15 cellular contexts compared by ENCODE assay signal in genomic region chr1:6083801-6084467, GRCh38. TPM values are rescaled to one million over a fixed set of nuclear protein-coding genes. Genes with fewer than 3 reads are reported as not detected.
DNase-seq lines count a peak whose midpoint lies in the region; ATAC-seq, FAIRE-seq and TF ChIP-seq lines count a peak whose summit lies in the region.
"Had no signal": no experiment of that assay in that cellular context is flagged by ENCODE, and none has a peak within 500 bp of the region (broad histone marks: within the 10 kb centered on the region; RNA-seq: fewer than 3 reads in every experiment).

No MANE protein-coding gene starts in this region.

- no peaks in the 10 kb centered on the region for H3K4me1 Mint-ChIP-seq in activated CD4-positive, alpha-beta memory T cell treated with anti-CD3 and anti-CD28 coated beads for 36 hours (ENCODE audit: low read depth)
- H3K4me1 Mint-ChIP-seq in activated CD4-positive, alpha-beta memory T cell treated with anti-CD3 and anti-CD28 coated beads, Interleukin-2, amount 10 ng/mL, durations not matched to agents 7 days and 5 days = no peaks in the 10 kb centered on the region
- H3K4me1 Mint-ChIP-seq in astrocyte (ENCODE audit: low read depth, unreplicated experiment) = peaks cover 9% of the 10 kb centered on the region

- H3K9me3 ChIP-seq in astrocyte (ENCODE audit: insufficient read depth, low read depth, low read length) (no peaks in the 10 kb centered on the region), tibial nerve (no peaks in the 10 kb centered on the region)
- H3K9me3 ChIP-seq: thyroid gland had no signal

- no peak for DNase-seq in activated CD4-positive, alpha-beta memory T cell treated with anti-CD3 and anti-CD28 coated beads for 36 hours
- no peak for DNase-seq in activated CD4-positive, alpha-beta memory T cell treated with anti-CD3 and anti-CD28 coated beads, Interleukin-2, amount 10 ng/mL, durations not matched to agents 7 days and 5 days
- DNase-seq in astrocyte (ENCODE audit: low read depth) (peak; percentile 37), tibial nerve (ENCODE audit: low spot score in 2 of 2) (no peak), NCI-H510A (lab: John Stamatoyannopoulos, UW) (no peak), RKO (ENCODE audit: low spot score) (no peak)
- DNase-seq: activated naive CD8-positive, alpha-beta T cell treated with anti-CD3 and anti-CD28 coated beads, Interleukin-2, amount 50 U/mL, for 24 hours; DMS153; effector CD4-positive, alpha-beta T cell; left cardiac atrium; thyroid gland had no signal

- H3K4me3 ChIP-seq in astrocyte (ENCODE audit: insufficient read depth, low read depth, low read length) (no peak overlapping the region), tibial nerve (no peak overlapping the region)
- H3K4me3 ChIP-seq: thyroid gland had no signal

- TF ChIP-seq EP300 in tibial nerve (IDR thresholded peaks at IDR 0.05) = no peak

- POLR2A ChIA-PET in activated CD4-positive, alpha-beta memory T cell treated with anti-CD3 and anti-CD28 coated beads for 36 hours (lab: Charles Lee) = no interaction called here
- POLR2A ChIA-PET in activated CD4-positive, alpha-beta memory T cell treated with anti-CD3 and anti-CD28 coated beads, Interleukin-2, amount 10 ng/mL, durations not matched to agents 7 days and 5 days (lab: Charles Lee) = interaction anchor here (1.2 kb wide), 1 partner anchor 11 kb away, joined by 3 read pairs; no protein-coding TSS in a partner anchor

- no peaks in the 10 kb centered on the region for H3K9me3 Mint-ChIP-seq in activated CD4-positive, alpha-beta memory T cell treated with anti-CD3 and anti-CD28 coated beads for 36 hours
- no peaks in the 10 kb centered on the region for H3K9me3 Mint-ChIP-seq in activated CD4-positive, alpha-beta memory T cell treated with anti-CD3 and anti-CD28 coated beads, Interleukin-2, amount 10 ng/mL, durations not matched to agents 7 days and 5 days
- H3K9me3 Mint-ChIP-seq in astrocyte (ENCODE audit: unreplicated experiment) = no peaks in the 10 kb centered on the region
- H3K9me3 Mint-ChIP-seq: activated naive CD8-positive, alpha-beta T cell treated with anti-CD3 and anti-CD28 coated beads, Interleukin-2, amount 50 U/mL, for 24 hours; neural crest cell had no signal

- no peaks in the 10 kb centered on the region for H3K27me3 Mint-ChIP-seq in activated CD4-positive, alpha-beta memory T cell treated with anti-CD3 and anti-CD28 coated beads for 36 hours
- no peaks in the 10 kb centered on the region for H3K27me3 Mint-ChIP-seq in activated CD4-positive, alpha-beta memory T cell treated with anti-CD3 and anti-CD28 coated beads, Interleukin-2, amount 10 ng/mL, durations not matched to agents 7 days and 5 days
- H3K27me3 Mint-ChIP-seq in astrocyte (ENCODE audit: low read depth, unreplicated experiment) = peaks cover 30% of the 10 kb centered on the region
- H3K27me3 Mint-ChIP-seq: activated naive CD8-positive, alpha-beta T cell treated with anti-CD3 and anti-CD28 coated beads, Interleukin-2, amount 50 U/mL, for 24 hours had no signal

- H3K36me3 Mint-ChIP-seq in activated CD4-positive, alpha-beta memory T cell treated with anti-CD3 and anti-CD28 coated beads for 36 hours = peaks cover 36% of the 10 kb centered on the region
- H3K36me3 Mint-ChIP-seq in activated CD4-positive, alpha-beta memory T cell treated with anti-CD3 and anti-CD28 coated beads, Interleukin-2, amount 10 ng/mL, durations not matched to agents 7 days and 5 days (ENCODE audit: low read depth) = peaks cover 53% of the 10 kb centered on the region
- no peaks in the 10 kb centered on the region for H3K36me3 Mint-ChIP-seq in astrocyte (ENCODE audit: low read depth, unreplicated experiment)

- 43 to 53% methylated on average over 10 to 12 of the region's 12 CpGs for WGBS in tibial nerve, 2 donors

- peak overlapping the region; percentile 43 for H2AFZ ChIP-seq in astrocyte (ENCODE audit: low read depth, low read length)

- peak overlapping the region; percentile 5 for H3K27ac Mint-ChIP-seq in activated CD4-positive, alpha-beta memory T cell treated with anti-CD3 and anti-CD28 coated beads for 36 hours
- H3K27ac Mint-ChIP-seq in activated CD4-positive, alpha-beta memory T cell treated with anti-CD3 and anti-CD28 coated beads, Interleukin-2, amount 10 ng/mL, durations not matched to agents 7 days and 5 days = no peak overlapping the region
- no peak overlapping the region for H3K27ac Mint-ChIP-seq in astrocyte (ENCODE audit: unreplicated experiment)
- H3K27ac Mint-ChIP-seq: activated naive CD8-positive, alpha-beta T cell treated with anti-CD3 and anti-CD28 coated beads, Interleukin-2, amount 50 U/mL, for 24 hours had no signal

- H3K27ac ChIP-seq in astrocyte (ENCODE audit: low read depth, low read length) = no peak overlapping the region
- peak overlapping the region; percentile 46 for H3K27ac ChIP-seq in layer of hippocampus (ENCODE audit: low read depth, low read length)
- H3K27ac ChIP-seq in tibial nerve = peak overlapping the region in 3 of 4 donors; percentile 38 to 74 (median 38)
- H3K27ac ChIP-seq: thyroid gland had no signal

- no peak overlapping the region for H3K9ac ChIP-seq in astrocyte (ENCODE audit: low read length)

- H3K79me2 ChIP-seq in astrocyte (ENCODE audit: insufficient read depth, low read length) = no peaks in the 10 kb centered on the region

- FAIRE-seq in astrocyte (lab: Jason Lieb, UNC) = no peak
- FAIRE-seq: A204.1 had no signal

- CTCF ChIA-PET in activated CD4-positive, alpha-beta memory T cell treated with anti-CD3 and anti-CD28 coated beads for 36 hours (lab: Charles Lee) = no interaction called here
- CTCF ChIA-PET in activated CD4-positive, alpha-beta memory T cell treated with anti-CD3 and anti-CD28 coated beads, Interleukin-2, amount 10 ng/mL, durations not matched to agents 7 days and 5 days (lab: Charles Lee) = interaction anchor here (1.0 kb wide), 1 partner anchor 31 kb away, joined by 3 read pairs; no protein-coding TSS in a partner anchor

- H3K4me1 ChIP-seq in astrocyte (ENCODE audit: insufficient read depth, low read length) = peaks cover 3% of the 10 kb centered on the region
- peaks cover 0 to 28% (median 13%) of the 10 kb centered on the region in 4 donors for H3K4me1 ChIP-seq in tibial nerve
- H3K4me1 ChIP-seq: thyroid gland had no signal

- peaks cover 12% of the 10 kb centered on the region for H3K27me3 ChIP-seq in astrocyte (ENCODE audit: insufficient read depth, low read length)
- H3K27me3 ChIP-seq in layer of hippocampus (ENCODE audit: control insufficient read depth, insufficient read depth, low read length) = no peaks in the 10 kb centered on the region
- no peaks in the 10 kb centered on the region for H3K27me3 ChIP-seq in tibial nerve
- H3K27me3 ChIP-seq: thyroid gland had no signal

- H3K36me3 ChIP-seq in astrocyte (ENCODE audit: insufficient read depth, low read length) = no peaks in the 10 kb centered on the region
- H3K36me3 ChIP-seq in tibial nerve = no peaks in the 10 kb centered on the region
- H3K36me3 ChIP-seq: thyroid gland had no signal

- H3K4me2 ChIP-seq in astrocyte (ENCODE audit: low read length) = peak overlapping the region; percentile 37

- TF ChIP-seq POLR2A in tibial nerve (IDR thresholded peaks at IDR 0.05) = no peak

- H4K20me1 ChIP-seq in astrocyte (ENCODE audit: insufficient read depth, low read length) = no peaks in the 10 kb centered on the region

- no peak overlapping the region for H3K4me3 Mint-ChIP-seq in activated CD4-positive, alpha-beta memory T cell treated with anti-CD3 and anti-CD28 coated beads for 36 hours
- H3K4me3 Mint-ChIP-seq in activated CD4-positive, alpha-beta memory T cell treated with anti-CD3 and anti-CD28 coated beads, Interleukin-2, amount 10 ng/mL, durations not matched to agents 7 days and 5 days = no peak overlapping the region
- H3K4me3 Mint-ChIP-seq in astrocyte (ENCODE audit: unreplicated experiment) = no peak overlapping the region
- H3K4me3 Mint-ChIP-seq: activated naive CD8-positive, alpha-beta T cell treated with anti-CD3 and anti-CD28 coated beads, Interleukin-2, amount 50 U/mL, for 24 hours; neural crest cell had no signal

- intact Hi-C loops in activated CD4-positive, alpha-beta memory T cell treated with anti-CD3 and anti-CD28 coated beads for 36 hours (cut with micrococcal nuclease) = no loop called here

- TF ChIP-seq CTCF in astrocyte (IDR thresholded peaks at IDR 0.05; ENCODE audit: insufficient read depth, low read depth, low read length) (no peak), tibial nerve (IDR thresholded peaks at IDR 0.05) (no peak)

- ATAC-seq in HG02571 (IDR thresholded peaks at IDR 0.05; ENCODE audit: unreplicated experiment) = no peak
- ATAC-seq: activated naive CD8-positive, alpha-beta T cell treated with anti-CD3 and anti-CD28 coated beads, Interleukin-2, amount 50 U/mL, for 24 hours had no signal

RNA-seq across cellular contexts. Expression of gene KCNAB2, which starts 38.2 kb away (rescaled TPM):
- total RNA-seq in activated CD4-positive, alpha-beta memory T cell treated with anti-CD3 and anti-CD28 coated beads for 36 hours = 100 to 1,000 TPM; 196 to 202 TPM
- total RNA-seq in activated CD4-positive, alpha-beta memory T cell treated with anti-CD3 and anti-CD28 coated beads, Interleukin-2, amount 10 ng/mL, durations not matched to agents 7 days and 5 days = 100 to 1,000 TPM; 284 to 286 TPM
- 3.1 and 4.4 TPM in 2 replicates for total RNA-seq in astrocyte
- 10 to 100 TPM in 2 of 4 donors, 1 to 10 TPM in 2; 7.0 to 21.4 (median 13.8) TPM for total RNA-seq in tibial nerve

Comparison
In these comparisons a context has a peak if more than half of its experiments do, and no peak if none do; other contexts are left out.
1. RNA of gene KCNAB2, which starts 38.2 kb away (total RNA-seq): 284 to 286 TPM in activated CD4-positive, alpha-beta memory T cell treated with anti-CD3 and anti-CD28 coated beads, Interleukin-2, amount 10 ng/mL, durations not matched to agents 7 days and 5 days and 196 to 202 TPM in activated CD4-positive, alpha-beta memory T cell treated with anti-CD3 and anti-CD28 coated beads for 36 hours; 7.0 to 21.4 TPM in tibial nerve and 3.1 to 4.4 TPM in astrocyte; every median in the first group is over 4 times any median in the second.